ENCODE assay signal across 8 cellular contexts in genomic region chr12:68745904-68746571, GRCh38. TPM values are rescaled to one million over a fixed set of nuclear protein-coding genes. Genes with fewer than 3 reads are reported as not detected.
DNase-seq lines count a peak whose midpoint lies in the region; TF ChIP-seq lines count a peak whose summit lies in the region.

Gene SLC35E3, plus strand, starts transcription at chr12:68746176. Its CDS starts 202 bp downstream, at chr12:68746378.

- H3K27ac ChIP-seq in temporal lobe (ENCODE audit: low read depth, low read length) = peak within 1 kb of the TSS; percentile 54

- in situ Hi-C loops in SK-MEL-5 (cut with HindIII; ENCODE audit: low pct_unique_long_range_greater_than_20kb, low sequenced_read_pairs) = no loop called here

- TF ChIP-seq CTCF in HFF-Myc (IDR thresholded peaks at IDR 0.05; ENCODE audit: low read depth, low read length, missing control alignments) = no peak

- peak within 1 kb of the TSS; percentile 68 for H3K4me3 ChIP-seq in HFF-Myc (replicated peaks; ENCODE audit: low read depth, low read length)

- DNase-seq in GM04503 (ENCODE audit: low read depth) (peak; percentile 34), HFF-Myc (ENCODE audit: extremely low read depth, low read depth) (peak; percentile 53), NAMALWA (ENCODE audit: low spot score) (peak; percentile 96), SK-MEL-5 (ENCODE audit: low read depth, low spot score) (peak; percentile 94), glomerular visceral epithelial cell (ENCODE audit: extremely low spot score) (peak; percentile 88), occipital lobe (lab: John Stamatoyannopoulos, UW) (peak; percentile 93)
- DNase-seq in activated naive CD4-positive, alpha-beta T cell treated with anti-CD3 and anti-CD28 coated beads, Interleukin-2, amount 50 U/mL, for 16 hours = peak; percentile 92

RNA-seq across cellular contexts. Expression of gene SLC35E3, which starts in this region (rescaled TPM):
- total RNA-seq in SK-MEL-5 (2014; rRNA removed; shearing (Covaris generic)) = 5.5 and 8.6 TPM in 2 replicates
- polyA plus RNA-seq in SK-MEL-5 (2015; cell fraction: cytosol; rRNA removed) = 3.1 TPM in 2 replicates
- 7.9 and 17.2 TPM in 2 replicates for polyA plus RNA-seq in SK-MEL-5 (2015; cell fraction: nucleus; rRNA removed)
- total RNA-seq in occipital lobe (10.8 TPM), temporal lobe (5.7 TPM)

Comparison
In these comparisons a context has a peak if more than half of its experiments do, and no peak if none do; other contexts are left out.
1. Peak in every context shown above with its lines: DNase-seq, H3K4me3 ChIP-seq and H3K27ac ChIP-seq.
2. DNase-seq: peak in every context shown above with its lines; median percentile 96 in NAMALWA; 94 in SK-MEL-5; 93 in occipital lobe; 92 in activated naive CD4-positive, alpha-beta T cell treated with anti-CD3 and anti-CD28 coated beads, Interleukin-2, amount 50 U/mL, for 16 hours; 88 in glomerular visceral epithelial cell; 53 in HFF-Myc; 34 in GM04503.